1 cellular context compared by ENCODE assay signal in the genomic region with DNA sequence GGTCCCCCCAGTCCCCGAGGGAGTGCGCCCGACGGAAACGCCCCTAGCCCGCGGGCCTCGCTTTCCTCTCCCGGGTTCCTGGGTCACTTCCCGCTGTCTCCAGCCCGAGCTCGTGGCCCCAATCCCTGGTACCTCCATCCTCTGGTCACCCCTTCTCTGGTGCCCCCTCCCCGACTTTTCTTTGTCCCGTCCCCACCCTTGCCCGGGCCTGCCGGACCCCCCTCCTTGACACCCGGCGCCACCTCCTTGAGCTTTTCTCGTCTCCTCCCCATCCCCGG.
TF ChIP-seq lines count a peak whose summit lies in the region.

No MANE protein-coding gene starts in this region.

TF ChIP-seq in SK-N-SH treated with all-trans-retinoic acid at 6 μM for 48 hours, 23 proteins besides CTCF, POLR2A, EP300 and RAD21 (continued from another document):
- TF ChIP-seq, protein P1, sequence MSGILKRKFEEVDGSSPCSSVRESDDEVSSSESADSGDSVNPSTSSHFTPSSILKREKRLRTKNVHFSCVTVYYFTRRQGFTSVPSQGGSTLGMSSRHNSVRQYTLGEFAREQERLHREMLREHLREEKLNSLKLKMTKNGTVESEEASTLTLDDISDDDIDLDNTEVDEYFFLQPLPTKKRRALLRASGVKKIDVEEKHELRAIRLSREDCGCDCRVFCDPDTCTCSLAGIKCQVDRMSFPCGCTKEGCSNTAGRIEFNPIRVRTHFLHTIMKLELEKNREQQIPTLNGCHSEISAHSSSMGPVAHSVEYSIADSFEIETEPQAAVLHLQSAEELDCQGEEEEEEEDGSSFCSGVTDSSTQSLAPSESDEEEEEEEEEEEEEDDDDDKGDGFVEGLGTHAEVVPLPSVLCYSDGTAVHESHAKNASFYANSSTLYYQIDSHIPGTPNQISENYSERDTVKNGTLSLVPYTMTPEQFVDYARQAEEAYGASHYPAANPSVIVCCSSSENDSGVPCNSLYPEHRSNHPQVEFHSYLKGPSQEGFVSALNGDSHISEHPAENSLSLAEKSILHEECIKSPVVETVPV (CRISPR knock-in tag; IDR thresholded peaks at IDR 0.05): no peak
- TF ChIP-seq ESRRG (CRISPR knock-in tag; IDR thresholded peaks at IDR 0.05) (no peak), ZNF8 (CRISPR knock-in tag; IDR thresholded peaks at IDR 0.05) (no peak), PPARA (CRISPR knock-in tag; IDR thresholded peaks at IDR 0.05; ENCODE audit: borderline replicate concordance) (no peak), ZNF565 (CRISPR knock-in tag; conservative IDR thresholded peaks at IDR 0.05; ENCODE audit: low read depth) (no peak)
